Comparison of ENCODE assay signal across 8 cellular contexts in genomic region chrX:44244008-44244407, GRCh38.
DNase-seq lines count a peak whose midpoint lies in the region; ATAC-seq and TF ChIP-seq lines count a peak whose summit lies in the region.

No MANE protein-coding gene starts in this region.

- H3K4me1 ChIP-seq in RWPE2 (ENCODE audit: insufficient read depth, poor library complexity, severe bottlenecking) (no peaks in the 10 kb centered on the region), tibial artery (no peaks in the 10 kb centered on the region)

- DNase-seq in AG09309 (ENCODE audit: low read depth) (peak; percentile 10), RWPE2 (ENCODE audit: low spot score) (no peak), glomerular endothelial cell (ENCODE audit: extremely low read depth, low read depth, low spot score) (peak; percentile 14), tibial artery (no peak), 8988T (no peak)
- DNase-seq in activated T-helper 2 cell treated with anti-CD3 and anti-CD28 coated beads, Interferon-gamma antibody, Interleukin-2, Interleukin-4, amounts not matched to agents 10 μg/mL and 5 μg/mL and 100 μg/mL, durations not matched to agents 14 hours and 24 hours and 36 hours (ENCODE audit: low spot score): no peak

- H3K27ac ChIP-seq in RWPE2 (ENCODE audit: poor library complexity, severe bottlenecking): no peak overlapping the region
- H3K27ac ChIP-seq in tibial artery: no peak overlapping the region

- TF ChIP-seq CTCF in AG09309 (IDR thresholded peaks at IDR 0.05; ENCODE audit: control insufficient read depth, insufficient read depth, low read depth, low read length, missing control alignments): peak; percentile 65
- TF ChIP-seq CTCF in RWPE2 (IDR thresholded peaks at IDR 0.05; ENCODE audit: poor library complexity, severe bottlenecking): peak; percentile 68
- TF ChIP-seq CTCF in tibial artery (IDR thresholded peaks at IDR 0.05): peak; percentile 39 to 44

- H3K36me3 ChIP-seq in RWPE2 (ENCODE audit: low read depth) (no peaks in the 10 kb centered on the region), tibial artery (no peaks in the 10 kb centered on the region)

- H3K4me1 Mint-ChIP-seq in activated T-helper 2 cell treated with anti-CD3 and anti-CD28 coated beads, Interferon-gamma antibody, Interleukin-2, Interleukin-4, amounts not matched to agents 10 μg/mL and 5 μg/mL and 100 μg/mL, durations not matched to agents 14 hours and 24 hours and 36 hours (ENCODE audit: low read depth): peaks cover 1% of the 10 kb centered on the region

- H3K27me3 ChIP-seq in RWPE2 (ENCODE audit: insufficient read depth, poor library complexity, severe bottlenecking): no peaks in the 10 kb centered on the region
- H3K27me3 ChIP-seq in tibial artery: no peaks in the 10 kb centered on the region

- H3K4me3 ChIP-seq in AG09309 (ENCODE audit: control insufficient read depth, low read depth, low read length) (no peak overlapping the region), RWPE2 (ENCODE audit: severe bottlenecking) (no peak overlapping the region), tibial artery (no peak overlapping the region)

- H3K36me3 Mint-ChIP-seq in activated T-helper 2 cell treated with anti-CD3 and anti-CD28 coated beads, Interferon-gamma antibody, Interleukin-2, Interleukin-4, amounts not matched to agents 10 μg/mL and 5 μg/mL and 100 μg/mL, durations not matched to agents 14 hours and 24 hours and 36 hours (ENCODE audit: low read depth): no peaks in the 10 kb centered on the region

- no peak overlapping the region for H3K4me3 Mint-ChIP-seq in activated T-helper 2 cell treated with anti-CD3 and anti-CD28 coated beads, Interferon-gamma antibody, Interleukin-2, Interleukin-4, amounts not matched to agents 10 μg/mL and 5 μg/mL and 100 μg/mL, durations not matched to agents 14 hours and 24 hours and 36 hours (ENCODE audit: low read depth)

- intact Hi-C loops in tibial artery (cut with DNase I; ENCODE audit: low total_unique reads): loop anchor here (10.0 kb wide), 1 partner anchor 289 kb away; no protein-coding TSS in a partner anchor
- intact Hi-C loops in activated T-helper 2 cell treated with anti-CD3 and anti-CD28 coated beads, Interferon-gamma antibody, Interleukin-2, Interleukin-4, amounts not matched to agents 10 μg/mL and 5 μg/mL and 100 μg/mL, durations not matched to agents 14 hours and 24 hours and 36 hours (cut with micrococcal nuclease): loop anchor here (5.0 to 10.0 kb wide), 2 partner anchors 287 to 409 kb away; no protein-coding TSS in a partner anchor

- no peaks in the 10 kb centered on the region for H3K9me3 Mint-ChIP-seq in activated T-helper 2 cell treated with anti-CD3 and anti-CD28 coated beads, Interferon-gamma antibody, Interleukin-2, Interleukin-4, amounts not matched to agents 10 μg/mL and 5 μg/mL and 100 μg/mL, durations not matched to agents 14 hours and 24 hours and 36 hours

- no peak overlapping the region for H3K27ac Mint-ChIP-seq in activated T-helper 2 cell treated with anti-CD3 and anti-CD28 coated beads, Interferon-gamma antibody, Interleukin-2, Interleukin-4, amounts not matched to agents 10 μg/mL and 5 μg/mL and 100 μg/mL, durations not matched to agents 14 hours and 24 hours and 36 hours

- H3K27me3 Mint-ChIP-seq in activated T-helper 2 cell treated with anti-CD3 and anti-CD28 coated beads, Interferon-gamma antibody, Interleukin-2, Interleukin-4, amounts not matched to agents 10 μg/mL and 5 μg/mL and 100 μg/mL, durations not matched to agents 14 hours and 24 hours and 36 hours (ENCODE audit: low read depth): peaks cover 3% of the 10 kb centered on the region

- H3K9me3 ChIP-seq in RWPE2 (ENCODE audit: severe bottlenecking) (no peaks in the 10 kb centered on the region), tibial artery (no peaks in the 10 kb centered on the region)

- ATAC-seq in GM19351 (IDR thresholded peaks at IDR 0.05; ENCODE audit: unreplicated experiment) (peak; percentile 47), RWPE2 (ENCODE audit: low read depth) (no peak), HG02588 (IDR thresholded peaks at IDR 0.05; ENCODE audit: unreplicated experiment) (no peak)

Comparison
In these comparisons a context has a peak if more than half of its experiments do, and no peak if none do; other contexts are left out.
1. DNase-seq: peak in AG09309 (single experiment) and glomerular endothelial cell (single experiment); none in RWPE2 (single experiment), tibial artery (0 of 2), 8988T (single experiment) and activated T-helper 2 cell treated with anti-CD3 and anti-CD28 coated beads, Interferon-gamma antibody, Interleukin-2, Interleukin-4, amounts not matched to agents 10 μg/mL and 5 μg/mL and 100 μg/mL, durations not matched to agents 14 hours and 24 hours and 36 hours (single experiment).
2. Peak in every context shown above with its lines, with median percentiles within 50 percentile points of each other: CTCF ChIP-seq.